Comparison of ENCODE assay signal across 14 cellular contexts in genomic region chr7:84232653-84233052, GRCh38. TPM values are rescaled to one million over a fixed set of nuclear protein-coding genes. Genes with fewer than 3 reads are reported as not detected.
A peak's percentile ranks its signal among the peaks of the same experiment; 100 is the strongest.
DNase-seq lines count a peak whose midpoint lies in the region; ATAC-seq, FAIRE-seq and TF ChIP-seq lines count a peak whose summit lies in the region.
"Had no signal": no experiment of that assay in that cellular context is flagged by ENCODE, and none has a peak within 500 bp of the region (broad histone marks: within the 10 kb centered on the region; RNA-seq: fewer than 3 reads in every experiment).

No MANE protein-coding gene starts in this region.

- 36 to 61% methylated on average over 1 of the region's 1 CpG for WGBS in heart right ventricle, 2 donors

- no peaks in the 10 kb centered on the region for H3K36me3 ChIP-seq in muscle layer of colon (ENCODE audit: insufficient read depth, low read length)
- H3K36me3 ChIP-seq in heart right ventricle = no peaks in the 10 kb centered on the region

- no peak for ATAC-seq in heart right ventricle

- peaks cover 27% of the 10 kb centered on the region for H3K4me1 Mint-ChIP-seq in chondrocyte (ENCODE audit: low read depth)
- H3K4me1 Mint-ChIP-seq: naive thymus-derived CD8-positive, alpha-beta T cell had no signal

- FAIRE-seq in H54 (lab: Jason Lieb, UNC) = no peak
- FAIRE-seq: GM19239, islet of Langerhans, TTC549 had no signal

- no peak overlapping the region for H3K4me3 ChIP-seq in muscle layer of colon (ENCODE audit: low read depth in 1 of 2, low read length in 2 of 2)
- H3K4me3 ChIP-seq in heart right ventricle = no peak overlapping the region

- H3K9ac ChIP-seq in muscle layer of colon (ENCODE audit: low read length) = no peak overlapping the region

- TF ChIP-seq CTCF in chondrocyte (IDR thresholded peaks at IDR 0.05) (peak; percentile 47), heart right ventricle (IDR thresholded peaks at IDR 0.05) (no peak)

- no peaks in the 10 kb centered on the region for H3K9me3 Mint-ChIP-seq in chondrocyte (ENCODE audit: low read depth)

- DNase-seq in AG20443 (ENCODE audit: low spot score) (peak; percentile 21), M059J (ENCODE audit: low read depth) (peak; percentile 59), chondrocyte (ENCODE audit: low spot score) (no peak), NCI-H510A (lab: John Stamatoyannopoulos, UW) (no peak), heart right ventricle (no peak), H54 (ENCODE audit: insufficient read length, low spot score) (no peak)
- DNase-seq in effector CD8-positive, alpha-beta T cell (lab: John Stamatoyannopoulos, UW) = no peak
- DNase-seq: naive thymus-derived CD8-positive, alpha-beta T cell; stimulated activated CD4-positive, alpha-beta T cell treated with anti-CD3 and anti-CD28 coated beads, Interleukin-15, amount 100 ng/mL, for 24 hours had no signal

- H3K27ac ChIP-seq in muscle layer of colon (ENCODE audit: low read depth, low read length) (peak overlapping the region; percentile 22), heart right ventricle (no peak overlapping the region)
- H3K27ac ChIP-seq: RWPE1 had no signal

- peak overlapping the region; percentile 64 for H3K27ac Mint-ChIP-seq in chondrocyte (ENCODE audit: unreplicated experiment)
- H3K27ac Mint-ChIP-seq: naive thymus-derived CD8-positive, alpha-beta T cell had no signal

- intact Hi-C loops in heart right ventricle (cut with DNase I) = no loop called here

- no peak overlapping the region for H3K4me3 Mint-ChIP-seq in chondrocyte (ENCODE audit: unreplicated experiment)
- H3K4me3 Mint-ChIP-seq: naive thymus-derived CD8-positive, alpha-beta T cell had no signal

- TF ChIP-seq POLR2A in H54 (IDR thresholded peaks at IDR 0.05; ENCODE audit: low read depth, low read length) = no peak

- no peaks in the 10 kb centered on the region for H3K27me3 ChIP-seq in muscle layer of colon (ENCODE audit: control insufficient read depth in 1 of 2, insufficient read depth in 2 of 2, low read length in 2 of 2)
- no peaks in the 10 kb centered on the region for H3K27me3 ChIP-seq in heart right ventricle

- no peaks in the 10 kb centered on the region for H3K27me3 Mint-ChIP-seq in chondrocyte (ENCODE audit: low read depth)
- H3K27me3 Mint-ChIP-seq: naive thymus-derived CD8-positive, alpha-beta T cell had no signal

- H3K4me1 ChIP-seq in muscle layer of colon (ENCODE audit: insufficient read depth, low read length) (peaks cover 19% of the 10 kb centered on the region), heart right ventricle (peaks cover 0 to 8% (median 0%) of the 10 kb centered on the region in 9 donors)

- no peaks in the 10 kb centered on the region for H3K36me3 Mint-ChIP-seq in chondrocyte (ENCODE audit: low read depth)
- H3K36me3 Mint-ChIP-seq: naive thymus-derived CD8-positive, alpha-beta T cell had no signal

- no peaks in the 10 kb centered on the region for H3K9me3 ChIP-seq in muscle layer of colon (ENCODE audit: low read length)
- H3K9me3 ChIP-seq in heart right ventricle = no peaks in the 10 kb centered on the region

RNA-seq across cellular contexts. Expression of gene SEMA3A, which starts 38.1 kb away (rescaled TPM):
- 13.6 and 20.1 TPM in 2 replicates for total RNA-seq in M059J (2014; rRNA removed; shearing (Covaris generic))
- 0.36 to 0.87 TPM (median 0.65 TPM) in 3 replicates for total RNA-seq in chondrocyte
- total RNA-seq in heart right ventricle = 1 to 10 TPM in 8 of 10 donors, under 1 TPM in 2; 0.57 to 5.3 (median 1.7) TPM
- polyA plus RNA-seq in heart right ventricle = under 1 TPM; 0.19 to 0.59 TPM

Comparison
In these comparisons a context has a peak if more than half of its experiments do, and no peak if none do; other contexts are left out.
1. DNase-seq: peak in AG20443 (single experiment) and M059J (single experiment); none in chondrocyte (single experiment), NCI-H510A (single experiment), effector CD8-positive, alpha-beta T cell (single experiment), heart right ventricle (0 of 2) and H54 (single experiment).